ENCODE assay signal across 23 cellular contexts in genomic region chr12:50677858-50678257, GRCh38.
A peak's percentile ranks its signal among the peaks of the same experiment; 100 is the strongest.
DNase-seq lines count a peak whose midpoint lies in the region; ATAC-seq and TF ChIP-seq lines count a peak whose summit lies in the region.
"Had no signal": no experiment of that assay in that cellular context is flagged by ENCODE, and none has a peak within 500 bp of the region (broad histone marks: within the 10 kb centered on the region; RNA-seq: fewer than 3 reads in every experiment).

No MANE protein-coding gene starts in this region.

- peaks cover 56% of the 10 kb centered on the region for H3K36me3 Mint-ChIP-seq in endodermal cell (ENCODE audit: low read depth)

- no peak overlapping the region for H3K18ac ChIP-seq in mesendoderm (ENCODE audit: low read length)

- no peak overlapping the region for H3K27ac ChIP-seq in mesendoderm (ENCODE audit: low read depth, low read length)
- no peak overlapping the region for H3K27ac ChIP-seq in endodermal cell (ENCODE audit: low read depth, low read length)
- H3K27ac ChIP-seq: brain microvascular endothelial cell, parathyroid adenoma had no signal

- H3K4me1 Mint-ChIP-seq in endodermal cell: no peaks in the 10 kb centered on the region
- H3K4me1 Mint-ChIP-seq: activated B cell treated with CpG ODN at 0.5 μM for 24 hours; activated naive CD4-positive, alpha-beta T cell treated with anti-CD3 and anti-CD28 coated beads, Interleukin-2, amount 50 U/mL, for 24 hours; CD8-positive, alpha-beta memory T cell; naive B cell; stimulated activated naive CD8-positive, alpha-beta T cell treated with anti-CD3 and anti-CD28 coated beads, Interleukin-15, amount 100 ng/mL, for 72 hours had no signal

- H3K4me3 ChIP-seq in MG63 (no peak overlapping the region), mesendoderm (ENCODE audit: low read length) (no peak overlapping the region), endodermal cell (ENCODE audit: low read length) (no peak overlapping the region)

- ATAC-seq in GM21737 (IDR thresholded peaks at IDR 0.05; ENCODE audit: unreplicated experiment): no peak
- no peak for ATAC-seq in HG02885 (IDR thresholded peaks at IDR 0.05; ENCODE audit: poor library complexity, unreplicated experiment)
- ATAC-seq: activated CD8-positive, alpha-beta T cell treated with anti-CD3 and anti-CD28 coated beads for 36 hours; stimulated activated naive CD8-positive, alpha-beta T cell treated with anti-CD3 and anti-CD28 coated beads, Interleukin-15, amount 100 ng/mL, for 72 hours had no signal

- no peaks in the 10 kb centered on the region for H3K79me2 ChIP-seq in mesendoderm (ENCODE audit: control insufficient read depth, insufficient read depth, low read length)
- H3K79me2 ChIP-seq: parathyroid adenoma had no signal

- no peak overlapping the region for H3K4ac ChIP-seq in mesendoderm (ENCODE audit: low read depth, low read length)

- H2BK15ac ChIP-seq in mesendoderm (replicated peaks; ENCODE audit: low read depth): no peak overlapping the region

- WGBS in mesendoderm (ENCODE audit: extremely low coverage, insufficient coverage, low lambda C conversion rate): no CpG with 5 or more reads among the region's 3 CpGs
- 86% methylated on average over 3 of the region's 3 CpGs for WGBS in endodermal cell (ENCODE audit: insufficient coverage in 1 of 2, insufficient read length in 1 of 2), 2 experiments

- no peak overlapping the region for H4K5ac ChIP-seq in mesendoderm (ENCODE audit: low read length)

- no peak overlapping the region for H3K4me2 ChIP-seq in mesendoderm (ENCODE audit: low read length)

- no peak overlapping the region for H2BK5ac ChIP-seq in mesendoderm (ENCODE audit: low read length)

- H3K23ac ChIP-seq in mesendoderm (ENCODE audit: low read length): no peak overlapping the region

- DNase-seq in EH (ENCODE audit: low read depth) (peak; percentile 77), MG63 (peak; percentile 61), cerebellum (ENCODE audit: low spot score) (peak; percentile 64), hepatic stellate cell (ENCODE audit: low spot score) (peak; percentile 9), mesendoderm (no peak), endodermal cell (no peak)
- DNase-seq: activated B cell treated with CpG ODN at 0.5 μM for 24 hours; activated CD8-positive, alpha-beta T cell treated with anti-CD3 and anti-CD28 coated beads for 36 hours; activated T-cell treated with anti-CD3 and anti-CD28 coated beads, Interleukin-2, amount 50 U/mL, for 24 hours; brain microvascular endothelial cell; CD8-positive, alpha-beta memory T cell; effector CD8-positive, alpha-beta T cell; MV-4-11; naive B cell; NCI-H2081 treated with DMSO at 0.1 percent for 48 hours; NCI-H524; SIG-M5; stimulated activated CD4-positive, alpha-beta T cell treated with anti-CD3 and anti-CD28 coated beads, Interleukin-2, amount 100 ng/mL, for 24 hours; stimulated activated naive CD8-positive, alpha-beta T cell treated with anti-CD3 and anti-CD28 coated beads, Interleukin-15, amount 100 ng/mL, for 72 hours had no signal

- H3K27me3 Mint-ChIP-seq in endodermal cell (ENCODE audit: insufficient read depth): no peaks in the 10 kb centered on the region
- H3K27me3 Mint-ChIP-seq: activated B cell treated with CpG ODN at 0.5 μM for 24 hours; activated CD8-positive, alpha-beta T cell treated with anti-CD3 and anti-CD28 coated beads for 36 hours; activated naive CD4-positive, alpha-beta T cell treated with anti-CD3 and anti-CD28 coated beads, Interleukin-2, amount 50 U/mL, for 24 hours; activated T-cell treated with anti-CD3 and anti-CD28 coated beads, Interleukin-2, amount 50 U/mL, for 24 hours; CD8-positive, alpha-beta memory T cell; naive B cell; stimulated activated naive CD8-positive, alpha-beta T cell treated with anti-CD3 and anti-CD28 coated beads, Interleukin-15, amount 100 ng/mL, for 72 hours had no signal

- no peaks in the 10 kb centered on the region for H3K9me3 Mint-ChIP-seq in endodermal cell
- H3K9me3 Mint-ChIP-seq: activated B cell treated with CpG ODN at 0.5 μM for 24 hours; activated CD8-positive, alpha-beta T cell treated with anti-CD3 and anti-CD28 coated beads for 36 hours; activated naive CD4-positive, alpha-beta T cell treated with anti-CD3 and anti-CD28 coated beads, Interleukin-2, amount 50 U/mL, for 24 hours; activated T-cell treated with anti-CD3 and anti-CD28 coated beads, Interleukin-2, amount 50 U/mL, for 24 hours; CD8-positive, alpha-beta memory T cell; naive B cell; stimulated activated naive CD8-positive, alpha-beta T cell treated with anti-CD3 and anti-CD28 coated beads, Interleukin-15, amount 100 ng/mL, for 72 hours had no signal

- no peaks in the 10 kb centered on the region for H3K79me1 ChIP-seq in mesendoderm (ENCODE audit: low read length)

- H2AK5ac ChIP-seq in mesendoderm (ENCODE audit: low read length): no peak overlapping the region

- no peak overlapping the region for H2BK120ac ChIP-seq in mesendoderm (ENCODE audit: low read depth, low read length)

- no peaks in the 10 kb centered on the region for H3K9me3 ChIP-seq in MG63
- no peaks in the 10 kb centered on the region for H3K9me3 ChIP-seq in endodermal cell (ENCODE audit: control insufficient read depth, low read length)

- TF ChIP-seq CTCF in endodermal cell (conservative IDR thresholded peaks at IDR 0.05): no peak

- H3K9ac ChIP-seq in mesendoderm (ENCODE audit: low read length) (no peak overlapping the region), endodermal cell (ENCODE audit: extremely low read depth, low read length, poor library complexity, severe bottlenecking) (no peak overlapping the region)
- H3K9ac ChIP-seq: parathyroid adenoma had no signal

- no peak overlapping the region for H3K56ac ChIP-seq in mesendoderm (ENCODE audit: low read length)

- H3K4me1 ChIP-seq in mesendoderm (ENCODE audit: control insufficient read depth, low read depth, low read length): no peaks in the 10 kb centered on the region
- no peaks in the 10 kb centered on the region for H3K4me1 ChIP-seq in endodermal cell (ENCODE audit: control insufficient read depth, insufficient read depth, low read length)
- H3K4me1 ChIP-seq: parathyroid adenoma had no signal

- H4K8ac ChIP-seq in mesendoderm (ENCODE audit: low read depth, low read length): no peak overlapping the region

- H3K36me3 ChIP-seq in MG63 (no peaks in the 10 kb centered on the region), mesendoderm (ENCODE audit: control insufficient read depth, insufficient read depth, low read length) (no peaks in the 10 kb centered on the region), endodermal cell (ENCODE audit: control insufficient read depth, insufficient read depth, low read length) (peaks cover 58% of the 10 kb centered on the region)

- no peak overlapping the region for H3K27ac Mint-ChIP-seq in endodermal cell
- H3K27ac Mint-ChIP-seq: activated B cell treated with CpG ODN at 0.5 μM for 24 hours; activated CD8-positive, alpha-beta T cell treated with anti-CD3 and anti-CD28 coated beads for 36 hours; activated naive CD4-positive, alpha-beta T cell treated with anti-CD3 and anti-CD28 coated beads, Interleukin-2, amount 50 U/mL, for 24 hours; activated T-cell treated with anti-CD3 and anti-CD28 coated beads, Interleukin-2, amount 50 U/mL, for 24 hours had no signal

- H3K27me3 ChIP-seq in MG63 (no peaks in the 10 kb centered on the region), mesendoderm (ENCODE audit: insufficient read depth, low read length, poor library complexity) (no peaks in the 10 kb centered on the region), endodermal cell (ENCODE audit: control insufficient read depth, insufficient read depth, low read length, poor library complexity, severe bottlenecking) (no peaks in the 10 kb centered on the region)
- H3K27me3 ChIP-seq: brain microvascular endothelial cell had no signal

- no peak overlapping the region for H3K4me3 Mint-ChIP-seq in endodermal cell
- H3K4me3 Mint-ChIP-seq: activated B cell treated with CpG ODN at 0.5 μM for 24 hours; activated CD8-positive, alpha-beta T cell treated with anti-CD3 and anti-CD28 coated beads for 36 hours; activated naive CD4-positive, alpha-beta T cell treated with anti-CD3 and anti-CD28 coated beads, Interleukin-2, amount 50 U/mL, for 24 hours; activated T-cell treated with anti-CD3 and anti-CD28 coated beads, Interleukin-2, amount 50 U/mL, for 24 hours; CD8-positive, alpha-beta memory T cell; naive B cell; stimulated activated naive CD8-positive, alpha-beta T cell treated with anti-CD3 and anti-CD28 coated beads, Interleukin-15, amount 100 ng/mL, for 72 hours had no signal

Comparison
In these comparisons a context has a peak if more than half of its experiments do, and no peak if none do; other contexts are left out.
1. DNase-seq: peak in EH (single experiment), MG63 (single experiment), cerebellum (single experiment) and hepatic stellate cell (single experiment); none in mesendoderm (single experiment) and endodermal cell (single experiment).